ENCODE assay signal across 15 cellular contexts in the genomic region with DNA sequence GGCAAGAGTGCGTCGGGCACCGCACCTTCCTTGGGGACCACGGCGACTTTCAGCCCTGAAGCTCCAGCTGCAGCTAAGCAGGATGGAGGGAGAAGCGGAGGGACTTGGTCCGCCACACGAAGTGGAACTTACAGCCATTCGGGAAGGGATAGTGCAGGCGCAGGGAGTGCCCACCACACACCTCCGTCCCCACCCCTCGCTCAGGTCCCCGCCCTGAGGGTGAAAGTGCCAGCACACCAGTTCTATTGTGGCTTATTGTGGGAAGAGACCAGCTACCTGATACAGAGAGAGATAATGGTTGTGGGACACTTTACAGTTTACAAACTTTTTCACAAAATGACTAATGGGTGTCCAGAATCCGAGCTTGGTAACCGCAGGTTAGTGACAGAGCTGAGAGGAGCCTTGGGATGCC.
A peak's percentile ranks its signal among the peaks of the same experiment; 100 is the strongest.
DNase-seq lines count a peak whose midpoint lies in the region; ATAC-seq and TF ChIP-seq lines count a peak whose summit lies in the region.
"Had no signal": no experiment of that assay in that cellular context is flagged by ENCODE, and none has a peak within 500 bp of the region (broad histone marks: within the 10 kb centered on the region; RNA-seq: fewer than 3 reads in every experiment).

No MANE protein-coding gene starts in this region.

- TF ChIP-seq POLR2A in spleen (IDR thresholded peaks at IDR 0.05) = no peak

- WGBS in spleen, 5 donors = 83 to 92% (median 87%) methylated on average over 15 of the region's 15 CpGs

- no peaks in the 10 kb centered on the region for H3K9me3 ChIP-seq in right atrium auricular region
- no peaks in the 10 kb centered on the region for H3K9me3 ChIP-seq in left ventricle myocardium inferior (replicated peaks)
- H3K9me3 ChIP-seq in spleen = no peaks in the 10 kb centered on the region
- H3K9me3 ChIP-seq: BLaER1 had no signal

- POLR2A ChIA-PET in activated CD4-positive, alpha-beta memory T cell treated with anti-CD3 and anti-CD28 coated beads, Interleukin-2, amount 10 ng/mL, durations not matched to agents 7 days and 5 days (lab: Charles Lee) = interaction anchor here (0.7 to 3.6 kb wide), 12 partner anchors 11 to 78 kb away, joined by 3 to 22 read pairs (median 4); a partner anchor contains a TSS

- H3K27me3 ChIP-seq in right atrium auricular region = no peaks in the 10 kb centered on the region
- peaks cover 54% of the 10 kb centered on the region for H3K27me3 ChIP-seq in left ventricle myocardium inferior (ENCODE audit: low read depth)
- peaks cover 0 to 49% (median 0%) of the 10 kb centered on the region in 7 donors for H3K27me3 ChIP-seq in spleen (replicated peaks in 1 of 7)
- H3K27me3 ChIP-seq: BLaER1 had no signal

- ATAC-seq in HG02610 (IDR thresholded peaks at IDR 0.05; ENCODE audit: unreplicated experiment) = no peak
- ATAC-seq: CD8-positive, alpha-beta T cell had no signal

- no peak overlapping the region for H3K27ac Mint-ChIP-seq in activated CD4-positive, alpha-beta memory T cell treated with anti-CD3 and anti-CD28 coated beads, Interleukin-2, amount 10 ng/mL, durations not matched to agents 7 days and 5 days
- H3K27ac Mint-ChIP-seq: CD8-positive, alpha-beta T cell had no signal

- H3K36me3 ChIP-seq in right atrium auricular region (no peaks in the 10 kb centered on the region), left ventricle myocardium inferior (no peaks in the 10 kb centered on the region), spleen (no peaks in the 10 kb centered on the region)
- H3K36me3 ChIP-seq: BLaER1 had no signal

- H3K4me1 ChIP-seq in right atrium auricular region (no peaks in the 10 kb centered on the region), left ventricle myocardium inferior (no peaks in the 10 kb centered on the region), spleen (peaks cover 0 to 7% (median 1%) of the 10 kb centered on the region in 6 donors)

- peak; percentile 54 for DNase-seq in activated CD8-positive, alpha-beta memory T cell treated with anti-CD3 and anti-CD28 coated beads for 24 hours
- no peak for DNase-seq in activated CD8-positive, alpha-beta memory T cell treated with anti-CD3 and anti-CD28 coated beads, Interleukin-2, amount 50 U/mL, for 4 hours
- peak; percentile 44 for DNase-seq in right atrium auricular region (ENCODE audit: low spot score)
- no peak for DNase-seq in left ventricle myocardium inferior
- DNase-seq in activated CD4-positive, alpha-beta memory T cell treated with anti-CD3 and anti-CD28 coated beads, Interleukin-2, amount 10 ng/mL, durations not matched to agents 7 days and 5 days = peak; percentile 46
- DNase-seq in spleen = peak; percentile 62
- no peak for DNase-seq in cerebellar cortex (ENCODE audit: low spot score)
- DNase-seq: CD8-positive, alpha-beta T cell; HCEC 1CT; NCI-H1048; NCI-H1436 treated with DMSO at 0.1 percent for 48 hours; NCI-H2081; NCI-H510A treated with DMSO at 0.1 percent for 48 hours had no signal

- H3K36me3 Mint-ChIP-seq in activated CD4-positive, alpha-beta memory T cell treated with anti-CD3 and anti-CD28 coated beads, Interleukin-2, amount 10 ng/mL, durations not matched to agents 7 days and 5 days (ENCODE audit: low read depth) = peaks cover 4% of the 10 kb centered on the region
- H3K36me3 Mint-ChIP-seq: CD8-positive, alpha-beta T cell had no signal

- H3K4me3 Mint-ChIP-seq in activated CD4-positive, alpha-beta memory T cell treated with anti-CD3 and anti-CD28 coated beads, Interleukin-2, amount 10 ng/mL, durations not matched to agents 7 days and 5 days = no peak overlapping the region
- H3K4me3 Mint-ChIP-seq: CD8-positive, alpha-beta T cell had no signal

- intact Hi-C loops in left ventricle myocardium inferior (cut with micrococcal nuclease) (no loop called here), spleen (cut with DNase I; ENCODE audit: low total_unique reads) (no loop called here)

- CTCF ChIA-PET in activated CD4-positive, alpha-beta memory T cell treated with anti-CD3 and anti-CD28 coated beads, Interleukin-2, amount 10 ng/mL, durations not matched to agents 7 days and 5 days (lab: Charles Lee) = interaction anchor here (0.9 to 1.9 kb wide), 8 partner anchors 21 to 83 kb away, joined by 3 to 6 read pairs (median 4); no protein-coding TSS in a partner anchor

- peaks cover 75% of the 10 kb centered on the region for H3K27me3 Mint-ChIP-seq in activated CD4-positive, alpha-beta memory T cell treated with anti-CD3 and anti-CD28 coated beads, Interleukin-2, amount 10 ng/mL, durations not matched to agents 7 days and 5 days

- H3K4me1 Mint-ChIP-seq in activated CD4-positive, alpha-beta memory T cell treated with anti-CD3 and anti-CD28 coated beads, Interleukin-2, amount 10 ng/mL, durations not matched to agents 7 days and 5 days = peaks cover 43% of the 10 kb centered on the region

- H3K9me3 Mint-ChIP-seq in activated CD4-positive, alpha-beta memory T cell treated with anti-CD3 and anti-CD28 coated beads, Interleukin-2, amount 10 ng/mL, durations not matched to agents 7 days and 5 days = no peaks in the 10 kb centered on the region
- H3K9me3 Mint-ChIP-seq: CD8-positive, alpha-beta T cell had no signal

- H3K27ac ChIP-seq in right atrium auricular region (no peak overlapping the region), left ventricle myocardium inferior (replicated peaks) (no peak overlapping the region), spleen (no peak overlapping the region)
- H3K27ac ChIP-seq: BLaER1 had no signal

- TF ChIP-seq CTCF in right atrium auricular region (IDR thresholded peaks at IDR 0.05) (no peak), left ventricle myocardium inferior (IDR thresholded peaks at IDR 0.05; ENCODE audit: borderline replicate concordance) (no peak), spleen (IDR thresholded peaks at IDR 0.05 in 8 of 11, conservative IDR thresholded peaks at IDR 0.05 in 3 of 11) (no peak)

- H3K4me3 ChIP-seq in right atrium auricular region (no peak overlapping the region), left ventricle myocardium inferior (no peak overlapping the region), spleen (no peak overlapping the region)
- H3K4me3 ChIP-seq: BLaER1 had no signal

Comparison
In these comparisons a context has a peak if more than half of its experiments do, and no peak if none do; other contexts are left out.
1. DNase-seq: peak in activated CD8-positive, alpha-beta memory T cell treated with anti-CD3 and anti-CD28 coated beads for 24 hours (single experiment), right atrium auricular region (single experiment), activated CD4-positive, alpha-beta memory T cell treated with anti-CD3 and anti-CD28 coated beads, Interleukin-2, amount 10 ng/mL, durations not matched to agents 7 days and 5 days (single experiment) and spleen (single experiment); none in activated CD8-positive, alpha-beta memory T cell treated with anti-CD3 and anti-CD28 coated beads, Interleukin-2, amount 50 U/mL, for 4 hours (single experiment), left ventricle myocardium inferior (single experiment) and cerebellar cortex (single experiment).